ENCODE assay signal across 16 cellular contexts in the genomic region with DNA sequence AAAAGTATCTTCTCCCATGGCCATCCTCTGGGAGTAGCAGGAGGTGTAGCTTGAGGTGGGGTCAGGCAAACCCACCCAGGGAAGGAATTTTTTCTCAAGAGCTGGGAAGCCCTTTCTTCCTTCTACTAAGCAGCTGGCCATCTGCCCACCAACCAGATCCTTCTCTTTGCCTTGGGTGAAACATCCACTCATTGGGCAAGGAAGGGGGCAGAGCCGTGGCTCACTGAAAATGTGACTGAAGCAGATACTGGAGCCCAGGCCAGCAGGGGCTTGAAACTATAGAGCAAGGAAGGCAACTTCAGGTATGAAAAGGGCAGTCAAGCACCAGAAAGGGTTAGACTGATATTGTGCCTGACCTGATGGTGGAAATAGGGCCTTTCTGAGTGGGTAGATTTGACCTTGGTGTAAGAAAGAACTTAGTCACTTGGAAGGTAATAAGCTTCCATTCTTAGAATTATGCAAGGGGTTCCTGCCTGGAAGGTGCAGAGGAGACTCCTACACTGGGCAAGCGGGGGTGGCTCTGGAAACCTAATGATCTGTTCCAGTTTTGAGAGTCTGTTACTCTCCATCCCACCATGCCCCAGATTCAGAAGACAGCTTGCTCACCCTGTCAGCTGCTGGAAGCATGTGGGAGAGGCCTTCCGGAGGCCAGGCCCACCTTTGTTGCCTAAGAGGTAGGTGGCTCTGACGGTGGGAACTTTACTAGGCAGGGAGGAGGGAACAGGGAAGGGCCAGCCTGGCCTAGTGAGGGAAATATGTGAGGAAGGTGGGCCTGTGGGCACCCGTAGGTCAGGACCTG. TPM values are rescaled to one million over a fixed set of nuclear protein-coding genes. Genes with fewer than 3 reads are reported as not detected.
DNase-seq lines count a peak whose midpoint lies in the region; ATAC-seq and TF ChIP-seq lines count a peak whose summit lies in the region.
"Had no signal": no experiment of that assay in that cellular context is flagged by ENCODE, and none has a peak within 500 bp of the region (broad histone marks: within the 10 kb centered on the region; RNA-seq: fewer than 3 reads in every experiment).

No MANE protein-coding gene starts in this region.

- H3K4me3 Mint-ChIP-seq in nephron progenitor cell = no peak overlapping the region
- H3K4me3 Mint-ChIP-seq: CD14-positive monocyte had no signal

- H3K4me1 Mint-ChIP-seq in nephron progenitor cell = peaks cover 5% of the 10 kb centered on the region

- no peak overlapping the region for H3K27ac ChIP-seq in caudate nucleus (ENCODE audit: low read depth, low read length)

- H3K36me3 ChIP-seq in mucosa of descending colon (ENCODE audit: low read depth) = no peaks in the 10 kb centered on the region

- no peaks in the 10 kb centered on the region for H3K36me3 Mint-ChIP-seq in nephron progenitor cell (ENCODE audit: low read depth)
- H3K36me3 Mint-ChIP-seq: CD14-positive monocyte had no signal

- peaks cover 4% of the 10 kb centered on the region for H3K27me3 Mint-ChIP-seq in nephron progenitor cell (ENCODE audit: low read depth, poor library complexity)

- no peaks in the 10 kb centered on the region for H3K9me3 ChIP-seq in mucosa of descending colon

- H3K4me1 ChIP-seq in mucosa of descending colon (ENCODE audit: low read depth) = peaks cover 2% of the 10 kb centered on the region

- peak; percentile 38 for DNase-seq in cardiac septum (ENCODE audit: low spot score)
- no peak for DNase-seq in Right ventricle myocardium inferior (ENCODE audit: missing footprints)
- DNase-seq in caudate nucleus (lab: John Stamatoyannopoulos, UW) = peak in 46 of 61 donors; percentile 6 to 94 (median 51)
- no peak for DNase-seq in nephron progenitor cell
- no peak for DNase-seq in NCI-H2029 treated with DMSO at 0.1 percent for 48 hours (lab: John Stamatoyannopoulos, UW)
- DNase-seq in mucosa of descending colon = no peak
- no peak for DNase-seq in retina
- DNase-seq: NCI-H1105; NCI-H187; NCI-H345; NCI-H526 treated with DMSO at 0.1 percent for 48 hours; NK-92 treated with Interleukin-12 subunit alpha and Interleukin-12 subunit beta, amount 100 ng/mL, for 24 hours; SIG-M5 had no signal

- ATAC-seq in Right ventricle myocardium inferior (no peak), mucosa of descending colon (no peak)

- peak overlapping the region; percentile 38 for H3K27ac Mint-ChIP-seq in nephron progenitor cell

- no peaks in the 10 kb centered on the region for H3K9me3 Mint-ChIP-seq in nephron progenitor cell
- H3K9me3 Mint-ChIP-seq: CD14-positive monocyte had no signal

- TF ChIP-seq CTCF in nephron progenitor cell (IDR thresholded peaks at IDR 0.05) (no peak), mucosa of descending colon (IDR thresholded peaks at IDR 0.05) (no peak)

- intact Hi-C loops in cardiac septum (cut with DNase I) = no loop called here
- intact Hi-C loops in Right ventricle myocardium inferior (cut with DNase I) = no loop called here
- intact Hi-C loops in mucosa of descending colon (cut with DNase I, micrococcal nuclease) = no loop called here

- no peak overlapping the region for H3K4me3 ChIP-seq in mucosa of descending colon

RNA-seq across cellular contexts. Expression of gene PLA2G4E, which starts 22.0 kb away (rescaled TPM):
- 0.08 TPM for total RNA-seq in cardiac septum
- total RNA-seq in Right ventricle myocardium inferior = 0.05 TPM
- under 1 TPM; 0.06 to 0.27 (median 0.09) TPM for total RNA-seq in mucosa of descending colon
- total RNA-seq: LHCN-M2, OCI-LY7 had no signal

RNA-seq across cellular contexts. Expression of gene PLA2G4D, which starts 51.6 kb away (rescaled TPM):
- not detected for total RNA-seq in cardiac septum
- total RNA-seq in Right ventricle myocardium inferior = not detected
- under 1 TPM; 0.35 to 0.51 (median 0.49) TPM for total RNA-seq in mucosa of descending colon
- total RNA-seq: LHCN-M2, OCI-LY7 had no signal

Comparison
In these comparisons a context has a peak if more than half of its experiments do, and no peak if none do; other contexts are left out.
1. DNase-seq: peak in cardiac septum (single experiment) and caudate nucleus (46 of 61); none in Right ventricle myocardium inferior (single experiment), nephron progenitor cell (single experiment), NCI-H2029 treated with DMSO at 0.1 percent for 48 hours (single experiment), mucosa of descending colon (0 of 3) and retina (single experiment).